ENCODE assay signal across 14 cellular contexts in genomic region chr1:5941671-5942070, GRCh38. TPM values are rescaled to one million over a fixed set of nuclear protein-coding genes. Genes with fewer than 3 reads are reported as not detected.
DNase-seq lines count a peak whose midpoint lies in the region; ATAC-seq and TF ChIP-seq lines count a peak whose summit lies in the region.
"Had no signal": no experiment of that assay in that cellular context is flagged by ENCODE, and none has a peak within 500 bp of the region (broad histone marks: within the 10 kb centered on the region; RNA-seq: fewer than 3 reads in every experiment).

No MANE protein-coding gene starts in this region.

- H3K27ac Mint-ChIP-seq in activated T-cell treated with anti-CD3 and anti-CD28 coated beads, Interleukin-2, amount 50 U/mL, for 72 hours: peak overlapping the region; percentile 5
- H3K27ac Mint-ChIP-seq in type B pancreatic cell: no peak overlapping the region

- H3K27me3 ChIP-seq in neuronal stem cell (ENCODE audit: control insufficient read depth in 3 of 3, insufficient read depth in 3 of 3, low read depth in 1 of 3, low read length in 3 of 3): no peaks in the 10 kb centered on the region

- H3K9ac ChIP-seq in neuronal stem cell (ENCODE audit: low read depth, low read length, poor library complexity): no peak overlapping the region

- H3K9me3 Mint-ChIP-seq in activated T-cell treated with anti-CD3 and anti-CD28 coated beads, Interleukin-2, amount 50 U/mL, for 72 hours: no peaks in the 10 kb centered on the region
- H3K9me3 Mint-ChIP-seq in type B pancreatic cell: no peaks in the 10 kb centered on the region
- H3K9me3 Mint-ChIP-seq: CD8-positive, alpha-beta memory T cell had no signal

- peaks cover 4 to 14% of the 10 kb centered on the region in 2 donors for H3K9me3 ChIP-seq in neuronal stem cell (replicated peaks in 1 of 2; ENCODE audit: control insufficient read depth in 2 of 2, insufficient read depth in 1 of 2, low read depth in 1 of 2, low read length in 2 of 2)
- H3K9me3 ChIP-seq: Caco-2, HAP-1 had no signal

- no peak overlapping the region for H2BK120ac ChIP-seq in neuronal stem cell (ENCODE audit: low read depth, low read length)

- peak overlapping the region; percentile 57 for H3K23ac ChIP-seq in neuronal stem cell (ENCODE audit: low read depth, low read length, poor library complexity)

- H2BK5ac ChIP-seq in neuronal stem cell (ENCODE audit: low read length): no peak overlapping the region

- H3K4me1 Mint-ChIP-seq in activated T-cell treated with anti-CD3 and anti-CD28 coated beads, Interleukin-2, amount 50 U/mL, for 72 hours (ENCODE audit: low read depth): no peaks in the 10 kb centered on the region
- no peaks in the 10 kb centered on the region for H3K4me1 Mint-ChIP-seq in type B pancreatic cell (ENCODE audit: unreplicated experiment)
- H3K4me1 Mint-ChIP-seq: CD14-positive monocyte had no signal

- no peak overlapping the region for H3K4me3 ChIP-seq in neuronal stem cell (ENCODE audit: low read length in 2 of 2)
- H3K4me3 ChIP-seq: HAP-1 had no signal

- H3K4me1 ChIP-seq in neuronal stem cell (ENCODE audit: control insufficient read depth in 2 of 2, insufficient read depth in 1 of 2, low read depth in 1 of 2, low read length in 2 of 2): peaks cover 0 to 3% of the 10 kb centered on the region in 2 donors
- H3K4me1 ChIP-seq: Caco-2, HAP-1 had no signal

- H3K27ac ChIP-seq in neuronal stem cell (replicated peaks; ENCODE audit: low read length): no peak overlapping the region

- WGBS in neuronal stem cell (ENCODE audit: extremely low coverage in 2 of 2, insufficient read length in 2 of 2, insufficient replicate concordance in 1 of 2), 2 donors: no CpG with 5 or more reads among the region's 7 CpGs

- no peak overlapping the region for H3K14ac ChIP-seq in neuronal stem cell (ENCODE audit: low read length)

- no peak overlapping the region for H2BK15ac ChIP-seq in neuronal stem cell (ENCODE audit: low read length)

- no peak for ATAC-seq in activated T-cell treated with anti-CD3 and anti-CD28 coated beads, Interleukin-2, amount 50 U/mL, for 72 hours (replicated peaks in 1 of 2)
- no peak for ATAC-seq in GM19395 (IDR thresholded peaks at IDR 0.05; ENCODE audit: unreplicated experiment)
- ATAC-seq: HepG2 had no signal

- H3K4me3 Mint-ChIP-seq in activated T-cell treated with anti-CD3 and anti-CD28 coated beads, Interleukin-2, amount 50 U/mL, for 72 hours: no peak overlapping the region
- H3K4me3 Mint-ChIP-seq in type B pancreatic cell: no peak overlapping the region
- H3K4me3 Mint-ChIP-seq: CD14-positive monocyte; CD8-positive, alpha-beta memory T cell had no signal

- H3K79me1 ChIP-seq in neuronal stem cell (ENCODE audit: low read depth, low read length): no peaks in the 10 kb centered on the region

- no peak overlapping the region for H4K8ac ChIP-seq in neuronal stem cell (ENCODE audit: low read depth, low read length)

- TF ChIP-seq CTCF in type B pancreatic cell (conservative IDR thresholded peaks at IDR 0.05): no peak

- no peak overlapping the region for H4K91ac ChIP-seq in neuronal stem cell (ENCODE audit: low read depth, low read length, poor library complexity)

- no peak overlapping the region for H2BK12ac ChIP-seq in neuronal stem cell (ENCODE audit: low read length)

- H3K27me3 Mint-ChIP-seq in activated T-cell treated with anti-CD3 and anti-CD28 coated beads, Interleukin-2, amount 50 U/mL, for 72 hours (ENCODE audit: low read depth): no peaks in the 10 kb centered on the region
- no peaks in the 10 kb centered on the region for H3K27me3 Mint-ChIP-seq in type B pancreatic cell
- H3K27me3 Mint-ChIP-seq: CD8-positive, alpha-beta memory T cell had no signal

- no peak overlapping the region for H2AK5ac ChIP-seq in neuronal stem cell (ENCODE audit: low read depth, low read length)

- no peak overlapping the region for H3K4ac ChIP-seq in neuronal stem cell (ENCODE audit: low read length)

- H3K36me3 Mint-ChIP-seq in activated T-cell treated with anti-CD3 and anti-CD28 coated beads, Interleukin-2, amount 50 U/mL, for 72 hours (ENCODE audit: insufficient read depth in 2 of 2): no peaks in the 10 kb centered on the region
- peaks cover 33% of the 10 kb centered on the region for H3K36me3 Mint-ChIP-seq in type B pancreatic cell

- no peak overlapping the region for H3K18ac ChIP-seq in neuronal stem cell (ENCODE audit: low read length)

- no peak overlapping the region for H3K4me2 ChIP-seq in neuronal stem cell (ENCODE audit: insufficient read depth, low read length, poor library complexity, severe bottlenecking)

- no peak overlapping the region for H2AFZ ChIP-seq in neuronal stem cell (ENCODE audit: low read length)

- peaks cover 19 to 37% of the 10 kb centered on the region in 2 donors for H3K36me3 ChIP-seq in neuronal stem cell (replicated peaks in 1 of 2; ENCODE audit: control insufficient read depth in 2 of 2, insufficient read depth in 2 of 2, low read length in 2 of 2)
- H3K36me3 ChIP-seq: HAP-1 had no signal

- no peak for DNase-seq in activated T-cell treated with anti-CD3 and anti-CD28 coated beads, Interleukin-2, amount 50 U/mL, for 72 hours
- no peak for DNase-seq in activated T-cell treated with anti-CD3 and anti-CD28 coated beads for 4 hours
- no peak for DNase-seq in neuronal stem cell (ENCODE audit: low spot score)
- DNase-seq in type B pancreatic cell (ENCODE audit: extremely low spot score, unreplicated experiment): peak; percentile 37
- DNase-seq in T1000 (lab: John Stamatoyannopoulos, UW): no peak
- DNase-seq: Caco-2; CD8-positive, alpha-beta memory T cell; DND-41; GDM1; GOT3 had no signal

RNA-seq across cellular contexts. Expression of gene NPHP4, which starts 50.6 kb away (rescaled TPM):
- 10 to 100 TPM; 12.3 to 14.5 TPM for total RNA-seq in activated T-cell treated with anti-CD3 and anti-CD28 coated beads, Interleukin-2, amount 50 U/mL, for 72 hours
- 9.7 TPM for polyA plus RNA-seq in neuronal stem cell (2013, experiment 1 of 2)
- polyA plus RNA-seq in neuronal stem cell (2013, experiment 2 of 2): 9.5 TPM
- total RNA-seq in type B pancreatic cell (ENCODE audit: low replicate concordance): 10.3 and 21.7 TPM in 2 replicates
